ENCODE assay signal across 20 cellular contexts in genomic region chr1:94988356-94988755, GRCh38.
A peak's percentile ranks its signal among the peaks of the same experiment; 100 is the strongest.
DNase-seq lines count a peak whose midpoint lies in the region; ATAC-seq and TF ChIP-seq lines count a peak whose summit lies in the region.
"Had no signal": no experiment of that assay in that cellular context is flagged by ENCODE, and none has a peak within 500 bp of the region (broad histone marks: within the 10 kb centered on the region; RNA-seq: fewer than 3 reads in every experiment).

No MANE protein-coding gene starts in this region.

- H2AK9ac ChIP-seq in IMR-90 (replicated peaks; ENCODE audit: low read depth, low read length, poor library complexity) = no peak overlapping the region

- H4K5ac ChIP-seq in IMR-90 (ENCODE audit: low read depth, low read length) = no peak overlapping the region

- H3K4me3 ChIP-seq in IMR-90 (ENCODE audit: insufficient read depth, low read depth, low read length) = no peak overlapping the region
- no peak overlapping the region for H3K4me3 ChIP-seq in upper lobe of right lung
- H3K4me3 ChIP-seq: GM23248, HAP-1 had no signal

- DNase-seq in IMR-90 (peak; percentile 91), chondrocyte (ENCODE audit: low spot score) (no peak), lung microvascular endothelial cell (ENCODE audit: low read depth in 2 of 2) (peak; percentile 22 to 84), progenitor cell of endocrine pancreas (ENCODE audit: low spot score, unreplicated experiment) (no peak), natural killer cell (no peak), upper lobe of right lung (no peak), SW 1271 (lab: John Stamatoyannopoulos, UW) (no peak)
- no peak for DNase-seq in activated CD4-positive, CD25-positive, alpha-beta regulatory T cell treated with anti-CD3 and anti-CD28 coated beads, Interleukin-2, amount 50 U/mL, for 72 hours
- DNase-seq: BE2C; CD4-positive, alpha-beta memory T cell; DMS153; GF-D8; GM23248; MM.1S; NCI-H1092; NCI-H1436 treated with DMSO at 0.1 percent for 48 hours; NCI-H2029; NCI-H526 had no signal

- no peak overlapping the region for H2AFZ ChIP-seq in IMR-90 (replicated peaks; ENCODE audit: low read length, poor library complexity)
- H2AFZ ChIP-seq: GM23248 had no signal

- H3K9me3 ChIP-seq in IMR-90 (ENCODE audit: control insufficient read depth, insufficient read depth, low read length) = no peaks in the 10 kb centered on the region
- no peaks in the 10 kb centered on the region for H3K9me3 ChIP-seq in upper lobe of right lung
- H3K9me3 ChIP-seq: BE2C, HAP-1 had no signal

- BruUV-seq in IMR-90 (replicated peaks; lab: Mats Ljungman, UMichigan) = no TSS peak

- H3K4me3 Mint-ChIP-seq in chondrocyte (ENCODE audit: unreplicated experiment) = no peak overlapping the region
- H3K4me3 Mint-ChIP-seq in progenitor cell of endocrine pancreas (ENCODE audit: low read depth) = no peak overlapping the region
- H3K4me3 Mint-ChIP-seq in natural killer cell = no peak overlapping the region
- H3K4me3 Mint-ChIP-seq: CD4-positive, alpha-beta memory T cell had no signal

- 0 out of 3 replicates have a peak overlapping the region, but pooled peaks have one; percentile 61 for H2BK15ac ChIP-seq in IMR-90 (ENCODE audit: low read depth, low read length)

- peak overlapping the region; percentile 22; the same call in 1 of the 2 replicates for H2BK20ac ChIP-seq in IMR-90 (ENCODE audit: low read depth, low read length)

- POLR2A ChIA-PET in IMR-90 (lab: Charles Lee; ENCODE audit: unreplicated experiment) = no interaction called here

- no peak overlapping the region for H2AK5ac ChIP-seq in IMR-90 (ENCODE audit: low read depth, low read length)

- H3K4me1 ChIP-seq in IMR-90 (ENCODE audit: control insufficient read depth, insufficient read depth, low read length) = peaks cover 11% of the 10 kb centered on the region
- no peaks in the 10 kb centered on the region for H3K4me1 ChIP-seq in upper lobe of right lung

- intact Hi-C loops in IMR-90 (cut with micrococcal nuclease) (no loop called here), natural killer cell (cut with micrococcal nuclease) (no loop called here), upper lobe of right lung (cut with DNase I) (no loop called here)

- H3K27ac ChIP-seq in IMR-90 (ENCODE audit: insufficient read depth, low read length) (no peak overlapping the region), upper lobe of right lung (no peak overlapping the region)
- H3K27ac ChIP-seq: GM23248, HL-60 had no signal

- in situ Hi-C loops in IMR-90 (cut with MboI; ENCODE audit: low sequenced_read_pairs) = no loop called here

- no peaks in the 10 kb centered on the region for H3K9me3 Mint-ChIP-seq in chondrocyte (ENCODE audit: low read depth)
- H3K9me3 Mint-ChIP-seq in progenitor cell of endocrine pancreas (ENCODE audit: low read depth) = no peaks in the 10 kb centered on the region
- no peaks in the 10 kb centered on the region for H3K9me3 Mint-ChIP-seq in natural killer cell
- H3K9me3 Mint-ChIP-seq: CD4-positive, alpha-beta memory T cell had no signal

- no peak for TF ChIP-seq RAD21 in IMR-90 (IDR thresholded peaks at IDR 0.05; ENCODE audit: low read length)

- TF ChIP-seq CTCF in IMR-90 (conservative IDR thresholded peaks at IDR 0.05; ENCODE audit: low read depth, low read length) (no peak), chondrocyte (IDR thresholded peaks at IDR 0.05) (no peak), progenitor cell of endocrine pancreas (IDR thresholded peaks at IDR 0.05; ENCODE audit: unreplicated experiment) (no peak), natural killer cell (IDR thresholded peaks at IDR 0.05) (no peak), upper lobe of right lung (IDR thresholded peaks at IDR 0.05) (no peak)

- TF ChIP-seq POLR2A in IMR-90 (IDR thresholded peaks at IDR 0.05; ENCODE audit: low read depth, low read length) = no peak

- peak overlapping the region; percentile 14 for H2BK5ac ChIP-seq in IMR-90 (ENCODE audit: low read depth, low read length, poor library complexity, severe bottlenecking)

- H3K27me3 Mint-ChIP-seq in chondrocyte (ENCODE audit: low read depth) (no peaks in the 10 kb centered on the region), progenitor cell of endocrine pancreas (no peaks in the 10 kb centered on the region), natural killer cell (ENCODE audit: low read depth in 2 of 2) (no peaks in the 10 kb centered on the region)
- H3K27me3 Mint-ChIP-seq: CD4-positive, alpha-beta memory T cell had no signal

- peaks cover 0 to 6% of the 10 kb centered on the region in 2 experiments; a peak in 1 of 4 replicates for H3K79me1 ChIP-seq in IMR-90 (ENCODE audit: low read depth in 1 of 2, low read length in 2 of 2)

- H3K27ac Mint-ChIP-seq in chondrocyte (ENCODE audit: unreplicated experiment) (peak overlapping the region; percentile 3), progenitor cell of endocrine pancreas (peak overlapping the region; percentile 18), natural killer cell (no peak overlapping the region)
- H3K27ac Mint-ChIP-seq: CD4-positive, alpha-beta memory T cell had no signal

- dilution Hi-C loops in IMR-90 (cut with HindIII; ENCODE audit: low sequenced_read_pairs, unreplicated experiment) = no loop called here

- ATAC-seq in IMR-90 (ENCODE audit: low read depth) (peak; percentile 53), natural killer cell (no peak), upper lobe of right lung (no peak)

- no peak overlapping the region; the same call in 1 of the 2 replicates for H3K18ac ChIP-seq in IMR-90 (ENCODE audit: low read depth, low read length)

- no peak overlapping the region for H4K8ac ChIP-seq in IMR-90 (ENCODE audit: low read depth in 2 of 2, low read length in 2 of 2)

- H3K14ac ChIP-seq in IMR-90 (replicated peaks; ENCODE audit: low read depth, low read length) = no peak overlapping the region

- no peaks in the 10 kb centered on the region for H4K20me1 ChIP-seq in IMR-90 (ENCODE audit: insufficient read depth, low read length)

- H4K91ac ChIP-seq in IMR-90 (ENCODE audit: insufficient read depth, low read depth, low read length) = no peak overlapping the region

- no peaks in the 10 kb centered on the region for H3K36me3 ChIP-seq in IMR-90 (ENCODE audit: control insufficient read depth, insufficient read depth, low read length)
- no peaks in the 10 kb centered on the region for H3K36me3 ChIP-seq in upper lobe of right lung
- H3K36me3 ChIP-seq: BE2C, HAP-1 had no signal

- 0 out of 2 replicates have a peak overlapping the region, but pooled peaks have one; percentile 24 for H2BK120ac ChIP-seq in IMR-90 (ENCODE audit: low read depth, low read length)

- H3K27me3 ChIP-seq in IMR-90 (ENCODE audit: control insufficient read depth, insufficient read depth, low read length) (no peaks in the 10 kb centered on the region), upper lobe of right lung (no peaks in the 10 kb centered on the region)
- H3K27me3 ChIP-seq: BE2C had no signal

- H3K36me3 Mint-ChIP-seq in chondrocyte (ENCODE audit: low read depth) = no peaks in the 10 kb centered on the region
- no peaks in the 10 kb centered on the region for H3K36me3 Mint-ChIP-seq in progenitor cell of endocrine pancreas (ENCODE audit: insufficient read depth)
- H3K36me3 Mint-ChIP-seq in natural killer cell = no peaks in the 10 kb centered on the region

- H3K9me1 ChIP-seq in IMR-90 (ENCODE audit: insufficient read depth, low read length) = peaks cover 4% of the 10 kb centered on the region; the same call in 1 of the 2 replicates

- H3K23ac ChIP-seq in IMR-90 (ENCODE audit: low read depth, low read length) = 0 out of 2 replicates have a peak overlapping the region, but pooled peaks have one; percentile 14

- CTCF ChIA-PET in IMR-90 (lab: Yijun Ruan, JAX) = interaction anchor here (0.8 to 0.9 kb wide), 2 partner anchors 14 to 133 kb away, joined by 3 to 4 read pairs; no protein-coding TSS in a partner anchor

- H3K56ac ChIP-seq in IMR-90 (ENCODE audit: extremely low read depth, insufficient read depth, low read length) = no peak overlapping the region

- H3K9ac ChIP-seq in IMR-90 (ENCODE audit: low read depth, low read length) = no peak overlapping the region
- H3K9ac ChIP-seq: GM23248 had no signal

- H3K4me2 ChIP-seq in IMR-90 (ENCODE audit: low read depth, low read length) = no peak overlapping the region

- H3K4ac ChIP-seq in IMR-90 (ENCODE audit: low read depth, low read length) = no peak overlapping the region; the same call in 1 of the 2 replicates

- H3K4me1 Mint-ChIP-seq in chondrocyte (ENCODE audit: low read depth) (peaks cover 14% of the 10 kb centered on the region), progenitor cell of endocrine pancreas (ENCODE audit: low read depth) (peaks cover 27% of the 10 kb centered on the region), natural killer cell (peaks cover 0 to 4% of the 10 kb centered on the region in 2 donors)
- H3K4me1 Mint-ChIP-seq: CD4-positive, alpha-beta memory T cell had no signal

TF ChIP-seq in IMR-90, 13 proteins besides CTCF, POLR2A, EP300 and RAD21:
- TF ChIP-seq MAZ (IDR thresholded peaks at IDR 0.05; ENCODE audit: borderline replicate concordance, low read depth, low read length) (no peak), CEBPB (IDR thresholded peaks at IDR 0.05; ENCODE audit: low read depth, low read length) (0 out of 2 replicates have a peak, but pooled peaks have one; percentile 0), NFE2L2 (IDR thresholded peaks at IDR 0.05; ENCODE audit: low read depth, low read length) (no peak), FOS (IDR thresholded peaks at IDR 0.05; ENCODE audit: low read depth, low read length) (no peak)
TF ChIP-seq in IMR-90: peak in this region for 1.

Comparison
In these comparisons a context has a peak if more than half of its experiments do, and no peak if none do; other contexts are left out.
1. DNase-seq: peak in IMR-90 (single experiment) and lung microvascular endothelial cell (2 of 2); none in chondrocyte (single experiment), progenitor cell of endocrine pancreas (single experiment), natural killer cell (single experiment), activated CD4-positive, CD25-positive, alpha-beta regulatory T cell treated with anti-CD3 and anti-CD28 coated beads, Interleukin-2, amount 50 U/mL, for 72 hours (single experiment), upper lobe of right lung (single experiment) and SW 1271 (0 of 2).
2. H3K27ac Mint-ChIP-seq: peak in chondrocyte (single experiment) and progenitor cell of endocrine pancreas (single experiment); none in natural killer cell (0 of 2).